ENCODE assay signal across 9 cellular contexts in the genomic region with DNA sequence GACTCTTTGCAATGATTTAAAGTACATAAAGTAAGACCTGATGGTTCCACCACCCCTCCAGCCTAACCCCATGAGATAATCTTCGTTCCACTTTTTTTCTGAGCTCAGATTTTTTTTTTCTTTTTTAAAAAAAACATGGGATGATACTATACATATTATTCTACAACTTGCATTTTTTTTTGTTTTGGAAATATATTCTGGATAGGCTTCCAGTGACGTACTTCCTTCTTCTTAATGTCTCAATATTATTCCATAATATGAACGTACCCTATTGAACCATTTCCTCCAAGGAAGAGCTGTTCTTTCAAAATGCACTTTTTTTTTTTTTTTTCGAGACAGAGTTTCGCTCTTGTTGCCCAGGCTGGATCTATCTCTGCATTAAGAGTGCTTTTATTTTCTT. TPM values are rescaled to one million over a fixed set of nuclear protein-coding genes. Genes with fewer than 3 reads are reported as not detected.
DNase-seq lines count a peak whose midpoint lies in the region; ATAC-seq, FAIRE-seq and TF ChIP-seq lines count a peak whose summit lies in the region.
"Had no signal": no experiment of that assay in that cellular context is flagged by ENCODE, and none has a peak within 500 bp of the region (broad histone marks: within the 10 kb centered on the region; RNA-seq: fewer than 3 reads in every experiment).

No MANE protein-coding gene starts in this region.

- H3K4me3 Mint-ChIP-seq in CD4-positive, alpha-beta T cell, result peak overlapping the region; percentile 92
- H3K4me3 Mint-ChIP-seq in nephron, result peak overlapping the region; percentile 91 to 94 (median 93)

- H3K9me3 Mint-ChIP-seq in CD4-positive, alpha-beta T cell, result no peaks in the 10 kb centered on the region
- no peaks in the 10 kb centered on the region for H3K9me3 Mint-ChIP-seq in nephron

- ATAC-seq in CD4-positive, alpha-beta T cell (ENCODE audit: poor library complexity), result no peak

- peak; percentile 77 for FAIRE-seq in colon (lab: Jason Lieb, UNC)

- H3K4me3 ChIP-seq in Loucy (ENCODE audit: low read length, poor library complexity, severe bottlenecking), result peak overlapping the region; percentile 88

- POLR2A ChIA-PET in CD4-positive, alpha-beta T cell (lab: Charles Lee), result interaction anchor here (0.9 to 4.8 kb wide), 7 partner anchors 7 to 928 kb away, joined by 3 to 60 read pairs (median 6); a partner anchor contains a TSS

- H3K4me1 ChIP-seq in Loucy (ENCODE audit: insufficient read depth, low read length, poor library complexity, severe bottlenecking), result peaks cover 49% of the 10 kb centered on the region

- H3K9me3 ChIP-seq in CD4-positive, alpha-beta T cell (ENCODE audit: control insufficient read depth, low read length), result no peaks in the 10 kb centered on the region
- H3K9me3 ChIP-seq in Loucy (ENCODE audit: insufficient read depth, low read depth, low read length), result no peaks in the 10 kb centered on the region

- H3K36me3 Mint-ChIP-seq in CD4-positive, alpha-beta T cell (ENCODE audit: low read depth), result peaks cover 23% of the 10 kb centered on the region
- H3K36me3 Mint-ChIP-seq in nephron (ENCODE audit: low read depth), result no peaks in the 10 kb centered on the region

- no peaks in the 10 kb centered on the region for H3K9me2 ChIP-seq in Loucy (replicated peaks; ENCODE audit: low read depth, low read length)

- no peak overlapping the region for H2AFZ ChIP-seq in Loucy (ENCODE audit: low read length)

- no peaks in the 10 kb centered on the region for H3K27me3 Mint-ChIP-seq in CD4-positive, alpha-beta T cell
- H3K27me3 Mint-ChIP-seq in nephron (ENCODE audit: low read depth), result peaks cover 6% of the 10 kb centered on the region

- CTCF ChIA-PET in CD4-positive, alpha-beta T cell (lab: Charles Lee), result interaction anchor here (1.6 to 4.4 kb wide), 2 partner anchors 10 to 14 kb away, joined by 4 to 16 read pairs; no protein-coding TSS in a partner anchor

- intact Hi-C loops in CD4-positive, alpha-beta T cell (cut with DNase I, micrococcal nuclease), result loop anchor here (5.0 to 10.0 kb wide), 6 partner anchors 294 to 1624 kb away; a partner anchor contains a TSS
- intact Hi-C loops in posterior cingulate gyrus (cut with DNase I), result loop anchor here (10.0 kb wide), 1 partner anchor 562 kb away; a partner anchor contains a TSS

- H3K79me2 ChIP-seq in Loucy (ENCODE audit: insufficient read depth, low read length), result peaks cover 59% of the 10 kb centered on the region

- peaks cover 62% of the 10 kb centered on the region for H3K4me1 Mint-ChIP-seq in CD4-positive, alpha-beta T cell (ENCODE audit: low read depth)
- peaks cover 22% of the 10 kb centered on the region for H3K4me1 Mint-ChIP-seq in nephron

- no peak for TF ChIP-seq CTCF in CD4-positive, alpha-beta T cell (IDR thresholded peaks at IDR 0.05)
- TF ChIP-seq CTCF in Loucy (conservative IDR thresholded peaks at IDR 0.05; ENCODE audit: low read length) (no peak), nephron (IDR thresholded peaks at IDR 0.05; ENCODE audit: unreplicated experiment in 3 of 3) (no peak)

- peak overlapping the region; percentile 88 for H3K9ac ChIP-seq in Loucy (ENCODE audit: low read depth, low read length, poor library complexity, severe bottlenecking)

- H3K27ac ChIP-seq in CD4-positive, alpha-beta T cell (ENCODE audit: low read depth, low read length), result no peak overlapping the region

- no peak for DNase-seq in CD4-positive, alpha-beta T cell
- DNase-seq in posterior cingulate gyrus (no peak), glomerular visceral epithelial cell (ENCODE audit: extremely low spot score) (no peak), NCI-H2107 (lab: John Stamatoyannopoulos, UW) (no peak)
- DNase-seq in central memory CD4-positive, alpha-beta T cell, result no peak
- DNase-seq: stimulated activated CD4-positive, alpha-beta T cell treated with anti-CD3 and anti-CD28 coated beads, Interleukin-12 subunit alpha, Interleukin-12 subunit beta, amount 100 ng/mL, for 4 hours had no signal

- H3K27ac Mint-ChIP-seq in CD4-positive, alpha-beta T cell, result peak overlapping the region; percentile 87
- H3K27ac Mint-ChIP-seq in nephron, result peak overlapping the region in 2 of 3 experiments; percentile 28 to 53

- no peaks in the 10 kb centered on the region for H3K36me3 ChIP-seq in Loucy (ENCODE audit: insufficient read depth, low read length)

- H3K4me2 ChIP-seq in Loucy (ENCODE audit: low read depth, low read length, poor library complexity, severe bottlenecking), result peak overlapping the region; percentile 75

- H3K27me3 ChIP-seq in CD4-positive, alpha-beta T cell (ENCODE audit: control insufficient read depth, insufficient read depth, low read length), result no peaks in the 10 kb centered on the region
- H3K27me3 ChIP-seq in Loucy (ENCODE audit: insufficient read depth, low read length, poor library complexity, severe bottlenecking), result no peaks in the 10 kb centered on the region

- H4K20me1 ChIP-seq in Loucy (ENCODE audit: insufficient read depth, low read length, poor library complexity, severe bottlenecking), result peaks cover 25% of the 10 kb centered on the region

- H3F3A ChIP-seq in Loucy (ENCODE audit: low read depth), result no peaks in the 10 kb centered on the region

RNA-seq across cellular contexts. Expression of a gene that starts 1.6 kb away (rescaled TPM):
- 10 to 100 TPM; 19.9 to 20.0 TPM for total RNA-seq in CD4-positive, alpha-beta T cell
